Comparison of ENCODE assay signal across 31 cellular contexts in the genomic region with DNA sequence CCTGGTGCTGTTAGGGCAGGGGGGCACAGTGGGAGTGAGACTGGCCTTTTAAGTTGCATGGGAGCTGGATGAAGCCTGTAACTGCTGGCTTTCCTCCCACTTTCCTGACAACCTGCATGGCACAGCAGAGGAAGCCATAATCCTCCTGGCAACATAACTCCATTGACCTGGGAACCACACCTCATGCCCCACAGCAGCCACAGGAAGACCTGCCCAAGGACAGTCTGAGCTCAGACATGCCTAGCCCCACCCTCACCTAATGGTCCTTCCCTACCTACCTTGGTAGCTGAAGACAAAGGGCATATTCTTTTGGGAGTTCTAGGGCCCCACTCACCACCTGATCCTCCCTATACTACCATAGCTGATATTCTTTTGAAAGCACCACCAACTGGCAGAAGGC.
"Had no signal": no experiment of that assay in that cellular context is flagged by ENCODE, and none has a peak within 500 bp of the region (broad histone marks: within the 10 kb centered on the region; RNA-seq: fewer than 3 reads in every experiment).

No MANE protein-coding gene starts in this region.

- H3K4me1 Mint-ChIP-seq: natural killer cell; nephron; neural progenitor cell; stimulated activated memory B cell treated with anti-CD40 and anti-IgM and Interleukin-4, amounts not matched to agents 10 μg/mL and 1 μg/mL and 100 μg/mL, for 72 hours; stimulated activated naive CD8-positive, alpha-beta T cell treated with anti-CD3 and anti-CD28 coated beads, Interleukin-15, amount 100 ng/mL, for 72 hours had no signal

- H3K27ac ChIP-seq: neural progenitor cell, ovary, parathyroid adenoma, psoas muscle, right lobe of liver, skin epidermis, spleen, suprapubic skin, testis, tibial artery, transverse colon, upper lobe of right lung, uterus had no signal

- H3K4me3 Mint-ChIP-seq: natural killer cell; nephron; neural progenitor cell; stimulated activated memory B cell treated with anti-CD40 and anti-IgM and Interleukin-4, amounts not matched to agents 10 μg/mL and 1 μg/mL and 100 μg/mL, for 72 hours; stimulated activated naive CD8-positive, alpha-beta T cell treated with anti-CD3 and anti-CD28 coated beads, Interleukin-15, amount 100 ng/mL, for 72 hours; type B pancreatic cell had no signal

- H3K36me3 ChIP-seq: neural progenitor cell, ovary, right lobe of liver, spleen, suprapubic skin, tibial artery, transverse colon, upper lobe of right lung, uterus had no signal

- H3K36me3 Mint-ChIP-seq: neural progenitor cell; stimulated activated memory B cell treated with anti-CD40 and anti-IgM and Interleukin-4, amounts not matched to agents 10 μg/mL and 1 μg/mL and 100 μg/mL, for 72 hours; type B pancreatic cell had no signal

- H3K27ac Mint-ChIP-seq: natural killer cell; nephron; neural progenitor cell; progenitor cell of endocrine pancreas; stimulated activated memory B cell treated with anti-CD40 and anti-IgM and Interleukin-4, amounts not matched to agents 10 μg/mL and 1 μg/mL and 100 μg/mL, for 72 hours; stimulated activated naive CD8-positive, alpha-beta T cell treated with anti-CD3 and anti-CD28 coated beads, Interleukin-15, amount 100 ng/mL, for 72 hours; type B pancreatic cell had no signal

- ATAC-seq: natural killer cell; psoas muscle; right cardiac atrium; right lobe of liver; stimulated activated memory B cell treated with anti-CD40 and anti-IgM and Interleukin-4, amounts not matched to agents 10 μg/mL and 1 μg/mL and 100 μg/mL, for 72 hours; stimulated activated naive CD8-positive, alpha-beta T cell treated with anti-CD3 and anti-CD28 coated beads, Interleukin-15, amount 100 ng/mL, for 72 hours; stimulated activated naive CD8-positive, alpha-beta T cell treated with anti-CD3 and anti-CD28 coated beads, Interleukin-15, Interleukin-2, amounts not matched to agents 100 U/mL and 50 U/mL, for 24 hours; upper lobe of right lung had no signal

- H3K27me3 ChIP-seq: neural progenitor cell, ovary, right lobe of liver, spleen, suprapubic skin, testis, tibial artery, transverse colon, upper lobe of right lung, uterus had no signal

- H3K4me1 ChIP-seq: neural progenitor cell, parathyroid adenoma, psoas muscle, right lobe of liver, spleen, suprapubic skin, testis, tibial artery, transverse colon, upper lobe of right lung, uterus had no signal

- H3K4me3 ChIP-seq: neural progenitor cell, ovary, psoas muscle, right lobe of liver, skin epidermis, smooth muscle cell, spleen, suprapubic skin, testis, tibial artery, transverse colon, upper lobe of right lung, uterus had no signal

- H3K9ac ChIP-seq: neural progenitor cell, parathyroid adenoma had no signal

- H3K9me3 ChIP-seq: ovary, psoas muscle, right lobe of liver, testis, upper lobe of right lung, uterus had no signal

- DNase-seq: natural killer cell; occipital lobe; ovary; posterior cingulate gyrus; psoas muscle; right cardiac atrium; right lobe of liver; spleen; stimulated activated CD4-positive, alpha-beta T cell treated with anti-CD3 and anti-CD28 coated beads, Interleukin-12 subunit alpha, Interleukin-12 subunit beta, amount 100 ng/mL, for 4 hours; stimulated activated CD4-positive, alpha-beta T cell treated with anti-CD3 and anti-CD28 coated beads, Interleukin-1b, Interleukin-23, amount 100 ng/mL, for 48 hours; stimulated activated CD4-positive, alpha-beta T cell treated with anti-CD3 and anti-CD28 coated beads, Interleukin-4, amount 100 ng/mL, for 1 hour; stimulated activated CD4-positive, alpha-beta T cell treated with anti-CD3 and anti-CD28 coated beads, Interleukin-4, amount 100 ng/mL, for 4 hours; stimulated activated CD8-positive, alpha-beta memory T cell treated with anti-CD3 and anti-CD28 coated beads, Interleukin-4, amount 100 ng/mL, for 48 hours; stimulated activated naive CD4-positive, alpha-beta T cell; stimulated activated naive CD8-positive, alpha-beta T cell treated with anti-CD3 and anti-CD28 coated beads, Interleukin-15, amount 100 ng/mL, for 72 hours; stimulated activated naive CD8-positive, alpha-beta T cell treated with anti-CD3 and anti-CD28 coated beads, Interleukin-15, Interleukin-2, amounts not matched to agents 100 U/mL and 50 U/mL, for 24 hours; substantia nigra; testis; tibial artery; transverse colon; upper lobe of right lung; uterus had no signal

- H3K27me3 Mint-ChIP-seq: progenitor cell of endocrine pancreas; stimulated activated memory B cell treated with anti-CD40 and anti-IgM and Interleukin-4, amounts not matched to agents 10 μg/mL and 1 μg/mL and 100 μg/mL, for 72 hours; stimulated activated naive CD8-positive, alpha-beta T cell treated with anti-CD3 and anti-CD28 coated beads, Interleukin-15, amount 100 ng/mL, for 72 hours; type B pancreatic cell had no signal
